In the genomic region with DNA sequence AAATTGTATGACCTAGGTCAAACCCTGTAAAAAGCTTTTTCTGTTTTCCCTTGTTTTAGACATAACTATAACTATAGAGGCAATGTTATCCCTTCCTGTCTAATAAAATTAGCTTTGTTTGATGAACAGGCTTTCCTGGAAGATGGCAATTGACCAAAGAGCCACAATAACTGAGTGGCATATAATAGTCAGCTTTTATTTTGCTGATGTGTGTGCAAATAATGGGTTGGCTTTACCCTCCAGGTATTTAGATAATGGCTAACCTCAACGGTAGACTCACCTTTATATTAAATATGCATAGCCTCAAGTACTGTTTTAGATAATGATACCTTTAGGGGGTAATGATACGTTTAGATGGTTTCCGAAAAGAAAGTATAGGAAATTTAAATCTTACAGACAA, we compare ENCODE assay signal across 27 cellular contexts. TPM values are rescaled to one million over a fixed set of nuclear protein-coding genes. Genes with fewer than 3 reads are reported as not detected.
"Had no signal": no experiment of that assay in that cellular context is flagged by ENCODE, and none has a peak within 500 bp of the region (broad histone marks: within the 10 kb centered on the region; RNA-seq: fewer than 3 reads in every experiment).

No MANE protein-coding gene starts in this region.

- H3K4me3 ChIP-seq: PC-9 had no signal

- H3K27ac ChIP-seq: brain microvascular endothelial cell, KMS-11, PC-9, WERI-Rb-1 had no signal

- ATAC-seq: activated CD8-positive, alpha-beta T cell treated with anti-CD3 and anti-CD28 coated beads for 36 hours; activated T-cell treated with anti-CD3 and anti-CD28 coated beads, Interleukin-2, amount 50 U/mL, for 72 hours; activated T-helper 17 cell treated with anti-CD3 and anti-CD28 coated beads, Interleukin-2, amount 50 U/mL, for 72 hours had no signal

- H2AFZ ChIP-seq: PC-9 had no signal

- H3K4me2 ChIP-seq: KMS-11, PC-9 had no signal

- H3K9ac ChIP-seq: KMS-11 had no signal

- DNase-seq: activated CD4-positive, alpha-beta T cell treated with anti-CD3 and anti-CD28 coated beads, Interleukin-2, amount 10 ng/mL, durations not matched to agents 24 days and 14 days; activated CD4-positive, alpha-beta T cell treated with anti-CD3 and anti-CD28 coated beads, Interleukin-2, amount 50 U/mL, for 4 hours; activated CD4-positive, CD25-positive, alpha-beta regulatory T cell; activated CD8-positive, alpha-beta T cell treated with anti-CD3 and anti-CD28 coated beads for 36 hours; activated effector memory CD4-positive, alpha-beta T cell treated with anti-CD3 and anti-CD28 coated beads, Interleukin-2, amount 50 U/mL, for 16 hours; activated naive CD4-positive, alpha-beta T cell; activated naive CD4-positive, alpha-beta T cell treated with anti-CD3 and anti-CD28 coated beads, Interleukin-2, amount 50 U/mL, for 16 hours; activated naive CD8-positive, alpha-beta T cell treated with anti-CD3 and anti-CD28 coated beads for 36 hours; activated T-cell treated with anti-CD3 and anti-CD28 coated beads, Interleukin-2, amount 50 U/mL, for 1 hour; activated T-cell treated with anti-CD3 and anti-CD28 coated beads, Interleukin-2, amount 50 U/mL, for 72 hours; amniotic stem cell; aorta; brain microvascular endothelial cell; central memory CD4-positive, alpha-beta T cell; MM.1S; MV-4-11; NCI-H1092 treated with DMSO at 0.1 percent for 48 hours; NCI-H1694 treated with DMSO at 0.1 percent for 48 hours; NCI-H2029; NCI-H345; NCI-H524 treated with DMSO at 0.1 percent for 48 hours; PC-9; Right ventricle myocardium superior; T1000; WERI-Rb-1 had no signal

- H3K36me3 ChIP-seq: brain microvascular endothelial cell, WERI-Rb-1 had no signal

- H3K27me3 ChIP-seq: brain microvascular endothelial cell had no signal

RNA-seq across cellular contexts. Expression of a gene that starts 15.0 kb away (rescaled TPM):
- polyA plus RNA-seq: aorta had no signal
